ENCODE assay signal across 9 cellular contexts in the genomic region with DNA sequence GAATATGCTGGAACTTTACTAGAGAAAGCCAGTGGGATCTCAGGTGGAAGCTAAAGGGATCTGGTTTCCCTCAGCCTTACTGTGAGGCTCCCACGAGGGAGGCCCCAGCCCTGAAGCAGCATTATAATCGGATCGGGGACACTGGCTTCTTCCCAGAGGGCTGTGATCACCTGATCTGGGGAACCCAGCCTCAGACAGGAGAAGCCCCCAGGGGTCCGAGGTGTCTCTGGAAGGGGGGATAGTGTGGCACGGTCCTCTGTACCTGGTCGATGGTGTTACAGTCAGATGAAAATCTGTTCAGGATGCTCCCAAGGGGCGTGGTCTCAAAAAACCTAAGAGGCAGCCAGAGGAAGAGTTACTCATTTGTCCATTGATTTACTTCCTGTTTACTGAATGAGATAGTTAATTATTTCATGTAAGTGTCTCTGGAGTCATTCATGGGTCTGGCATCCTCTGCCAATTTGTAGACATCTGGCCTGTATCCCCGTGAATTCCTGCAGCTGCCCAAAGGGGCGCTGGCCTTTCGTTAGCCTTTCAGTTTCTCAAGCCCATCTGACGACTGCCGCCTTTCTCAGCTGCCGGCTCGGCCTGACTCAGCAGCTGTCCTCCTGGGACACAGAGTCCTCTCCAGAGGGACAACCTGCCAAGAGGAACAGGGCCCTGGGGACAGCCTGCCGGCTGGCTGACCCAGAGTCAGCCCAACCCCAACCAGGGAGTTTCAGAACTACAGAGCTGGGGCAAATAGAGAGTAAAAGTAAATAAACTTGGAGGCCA. TPM values are rescaled to one million over a fixed set of nuclear protein-coding genes. Genes with fewer than 3 reads are reported as not detected.
DNase-seq lines count a peak whose midpoint lies in the region; ATAC-seq and TF ChIP-seq lines count a peak whose summit lies in the region.
"Had no signal": no experiment of that assay in that cellular context is flagged by ENCODE, and none has a peak within 500 bp of the region (broad histone marks: within the 10 kb centered on the region; RNA-seq: fewer than 3 reads in every experiment).

No MANE protein-coding gene starts in this region.

- ATAC-seq in HG03432 (IDR thresholded peaks at IDR 0.05; ENCODE audit: unreplicated experiment), result peak; percentile 62
- ATAC-seq in activated T-helper 17 cell treated with anti-CD3 and anti-CD28 coated beads, Interleukin-2, amount 50 U/mL, for 72 hours (replicated peaks), result no peak
- no peak for ATAC-seq in HG03442 (IDR thresholded peaks at IDR 0.05; ENCODE audit: unreplicated experiment)

- peak; percentile 74 for DNase-seq in COLO668 (lab: John Stamatoyannopoulos, UW; ENCODE audit: unreplicated experiment)
- DNase-seq in astrocyte of the cerebellum (ENCODE audit: low read depth), result no peak
- DNase-seq in kidney tubule cell (ENCODE audit: low spot score), result peak; percentile 76
- peak; percentile 83 for DNase-seq in ureter (ENCODE audit: low spot score)
- DNase-seq in NAMALWA (ENCODE audit: low spot score), result no peak

- H3K4me3 Mint-ChIP-seq in activated T-helper 17 cell treated with anti-CD3 and anti-CD28 coated beads, Interleukin-2, amount 50 U/mL, for 72 hours, result no peak overlapping the region

- H3K4me1 Mint-ChIP-seq in activated T-helper 17 cell treated with anti-CD3 and anti-CD28 coated beads, Interleukin-2, amount 50 U/mL, for 72 hours, result no peaks in the 10 kb centered on the region

- no peak overlapping the region for H3K27ac Mint-ChIP-seq in activated T-helper 17 cell treated with anti-CD3 and anti-CD28 coated beads, Interleukin-2, amount 50 U/mL, for 72 hours

- H3K9me3 Mint-ChIP-seq in activated T-helper 17 cell treated with anti-CD3 and anti-CD28 coated beads, Interleukin-2, amount 50 U/mL, for 72 hours, result no peaks in the 10 kb centered on the region

- H3K4me3 ChIP-seq in astrocyte of the cerebellum (ENCODE audit: low read depth, low read length), result no peak overlapping the region
- H3K4me3 ChIP-seq: tibial nerve had no signal

- in situ Hi-C loops in astrocyte of the cerebellum (cut with HindIII; ENCODE audit: low sequenced_read_pairs), result no loop called here

- TF ChIP-seq CTCF in astrocyte of the cerebellum (IDR thresholded peaks at IDR 0.05; ENCODE audit: low read depth, low read length, missing control alignments), result peak; percentile 23

- H3K36me3 Mint-ChIP-seq in activated T-helper 17 cell treated with anti-CD3 and anti-CD28 coated beads, Interleukin-2, amount 50 U/mL, for 72 hours (ENCODE audit: low read depth), result no peaks in the 10 kb centered on the region

- no peaks in the 10 kb centered on the region for H3K27me3 Mint-ChIP-seq in activated T-helper 17 cell treated with anti-CD3 and anti-CD28 coated beads, Interleukin-2, amount 50 U/mL, for 72 hours

RNA-seq across cellular contexts. Expression of gene KCNJ11, which starts 17.0 kb away (rescaled TPM):
- 0.70 TPM for total RNA-seq in ureter
- under 1 TPM in 1 of 2 donors, not detected in 1; 0.32 TPM for total RNA-seq in activated T-helper 17 cell treated with anti-CD3 and anti-CD28 coated beads, Interleukin-2, amount 50 U/mL, for 72 hours

RNA-seq across cellular contexts. Expression of gene NCR3LG1, which starts 53.8 kb away (rescaled TPM):
- 3.4 TPM for total RNA-seq in ureter
- total RNA-seq in activated T-helper 17 cell treated with anti-CD3 and anti-CD28 coated beads, Interleukin-2, amount 50 U/mL, for 72 hours, result under 1 TPM; 0.73 to 0.95 TPM

Comparison
In these comparisons a context has a peak if more than half of its experiments do, and no peak if none do; other contexts are left out.
1. DNase-seq: peak in COLO668 (single experiment), kidney tubule cell (single experiment) and ureter (single experiment); none in astrocyte of the cerebellum (single experiment) and NAMALWA (single experiment).